ENCODE assay signal across 8 cellular contexts in the genomic region with DNA sequence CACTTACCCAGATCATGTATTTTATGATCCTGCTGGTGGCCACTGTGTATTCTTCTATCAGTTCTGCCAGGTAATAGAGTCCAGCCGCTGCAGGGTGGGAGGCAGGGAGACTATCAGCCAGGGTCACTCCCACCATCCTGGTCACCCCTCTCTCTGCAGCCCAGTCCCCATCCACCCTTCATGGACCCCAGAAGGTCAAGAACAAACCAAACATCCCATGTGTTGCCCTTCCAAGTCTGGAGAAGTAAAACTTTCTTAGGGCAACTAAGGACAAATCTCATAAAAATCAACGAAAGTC. TPM values are rescaled to one million over a fixed set of nuclear protein-coding genes. Genes with fewer than 3 reads are reported as not detected.
A peak's percentile ranks its signal among the peaks of the same experiment; 100 is the strongest.
DNase-seq lines count a peak whose midpoint lies in the region; ATAC-seq and TF ChIP-seq lines count a peak whose summit lies in the region.

No MANE protein-coding gene starts in this region.

- H2BK15ac ChIP-seq in mesendoderm (replicated peaks; ENCODE audit: low read depth), result no peak overlapping the region

- intact Hi-C loops in left ventricle myocardium superior (cut with micrococcal nuclease), result no loop called here

- H3K9me3 Mint-ChIP-seq in brain, result no peaks in the 10 kb centered on the region

- no peak overlapping the region for H4K5ac ChIP-seq in mesendoderm (ENCODE audit: low read length)

- peak overlapping the region; percentile 99 for H3K4me2 ChIP-seq in mesendoderm (ENCODE audit: low read length)

- peaks cover 25% of the 10 kb centered on the region for H3K27me3 Mint-ChIP-seq in brain

- no peak overlapping the region for H2BK120ac ChIP-seq in mesendoderm (ENCODE audit: low read depth, low read length)

- H3K4me1 Mint-ChIP-seq in brain, result peaks cover 26% of the 10 kb centered on the region

- peaks cover 11% of the 10 kb centered on the region for H3K36me3 Mint-ChIP-seq in brain

- WGBS in mesendoderm (ENCODE audit: extremely low coverage, insufficient coverage, low lambda C conversion rate), result no CpG with 5 or more reads among the region's 2 CpGs
- WGBS in urinary bladder, result 45% methylated on average over 2 of the region's 2 CpGs

- H3K4me3 ChIP-seq in cardiac muscle cell (peak overlapping the region; percentile 78), mesendoderm (ENCODE audit: low read length) (no peak overlapping the region), urinary bladder (ENCODE audit: low read depth, low read length) (peak overlapping the region; percentile 92)

- H3K9ac ChIP-seq in mesendoderm (ENCODE audit: low read length), result peak overlapping the region; percentile 86

- H3K79me1 ChIP-seq in mesendoderm (ENCODE audit: low read length), result peaks cover 12% of the 10 kb centered on the region

- H3K79me2 ChIP-seq in mesendoderm (ENCODE audit: control insufficient read depth, insufficient read depth, low read length), result peaks cover 10% of the 10 kb centered on the region

- ATAC-seq in left ventricle myocardium superior (no peak), HG03175 (IDR thresholded peaks at IDR 0.05; ENCODE audit: unreplicated experiment) (no peak)

- H3K56ac ChIP-seq in mesendoderm (ENCODE audit: low read length), result peak overlapping the region; percentile 56

- H3K27me3 ChIP-seq in cardiac muscle cell, result no peaks in the 10 kb centered on the region
- H3K27me3 ChIP-seq in mesendoderm (ENCODE audit: insufficient read depth, low read length, poor library complexity), result no peaks in the 10 kb centered on the region

- DNase-seq in cardiac muscle cell (ENCODE audit: low read depth in 1 of 2, low spot score in 1 of 2) (no peak), left ventricle myocardium superior (no peak), mesendoderm (no peak), DMS153 treated with DMSO at 0.1 percent for 48 hours (lab: John Stamatoyannopoulos, UW; ENCODE audit: unreplicated experiment) (no peak), NCI-H2107 (lab: John Stamatoyannopoulos, UW) (no peak)

- no peak overlapping the region for H2AK5ac ChIP-seq in mesendoderm (ENCODE audit: low read length)

- H2BK5ac ChIP-seq in mesendoderm (ENCODE audit: low read length), result no peak overlapping the region

- H3K4ac ChIP-seq in mesendoderm (ENCODE audit: low read depth, low read length), result no peak overlapping the region

- no peaks in the 10 kb centered on the region for H3K9me3 ChIP-seq in cardiac muscle cell (ENCODE audit: low read depth)

- H3K23ac ChIP-seq in mesendoderm (ENCODE audit: low read length), result no peak overlapping the region

- H3K18ac ChIP-seq in mesendoderm (ENCODE audit: low read length), result no peak overlapping the region

- peaks cover 5% of the 10 kb centered on the region for H3K36me3 ChIP-seq in cardiac muscle cell
- no peaks in the 10 kb centered on the region for H3K36me3 ChIP-seq in mesendoderm (ENCODE audit: control insufficient read depth, insufficient read depth, low read length)
- peaks cover 2% of the 10 kb centered on the region for H3K36me3 ChIP-seq in urinary bladder (ENCODE audit: insufficient read depth)

- peaks cover 2% of the 10 kb centered on the region for H3K4me1 ChIP-seq in cardiac muscle cell (ENCODE audit: low read depth)
- peaks cover 6% of the 10 kb centered on the region for H3K4me1 ChIP-seq in mesendoderm (ENCODE audit: control insufficient read depth, low read depth, low read length)
- H3K4me1 ChIP-seq in urinary bladder (ENCODE audit: insufficient read depth), result no peaks in the 10 kb centered on the region

- H3K4me3 Mint-ChIP-seq in brain, result peak overlapping the region; percentile 95 to 100 (median 99)

- TF ChIP-seq CTCF in cardiac muscle cell (IDR thresholded peaks at IDR 0.05; ENCODE audit: low read depth, low read length), result no peak
- TF ChIP-seq CTCF in brain (conservative IDR thresholded peaks at IDR 0.05), result no peak

- H3K27ac ChIP-seq in cardiac muscle cell (no peak overlapping the region), mesendoderm (ENCODE audit: low read depth, low read length) (no peak overlapping the region), urinary bladder (ENCODE audit: low read depth) (no peak overlapping the region)

- H3K27ac Mint-ChIP-seq in brain, result peak overlapping the region; percentile 91 to 96 (median 92)

- H4K8ac ChIP-seq in mesendoderm (ENCODE audit: low read depth, low read length), result no peak overlapping the region

RNA-seq across cellular contexts. Expression of gene TEX261, which starts 1.0 kb away (rescaled TPM):
- total RNA-seq in cardiac muscle cell (13.9 and 19.8 TPM in 2 replicates), left ventricle myocardium superior (50.4 TPM), urinary bladder (25.0 TPM)
- polyA plus RNA-seq in cardiac muscle cell (22.3 and 31.5 TPM in 2 replicates), brain (ENCODE audit: insufficient read depth, low read depth, low replicate concordance) (66.5 TPM), urinary bladder (44.4 TPM)
- polyA plus RNA-seq in mesendoderm (2013, experiment 1 of 2), result 28.9 TPM
- polyA plus RNA-seq in mesendoderm (2013, experiment 2 of 2), result 31.3 TPM

RNA-seq across cellular contexts. Expression of gene ANKRD53, which starts 15.2 kb away (rescaled TPM):
- 0.92 and 1.3 TPM in 2 replicates for total RNA-seq in cardiac muscle cell
- 0.99 and 1.4 TPM in 2 replicates for polyA plus RNA-seq in cardiac muscle cell
- 0.92 TPM for total RNA-seq in left ventricle myocardium superior
- 5.7 TPM for polyA plus RNA-seq in brain (ENCODE audit: insufficient read depth, low read depth, low replicate concordance)
- polyA plus RNA-seq in mesendoderm (2013, experiment 1 of 2), result 0.72 TPM
- 0.53 TPM for polyA plus RNA-seq in mesendoderm (2013, experiment 2 of 2)
- total RNA-seq in urinary bladder, result 1.8 TPM
- 2.9 TPM for polyA plus RNA-seq in urinary bladder

RNA-seq across cellular contexts. Expression of gene ATP6V1B1, which starts 57.9 kb away (rescaled TPM):
- total RNA-seq in cardiac muscle cell (0.81 and 3.0 TPM in 2 replicates), left ventricle myocardium superior (not detected), urinary bladder (0.63 TPM)
- polyA plus RNA-seq in cardiac muscle cell (1.00 TPM in 1 of 2 replicates, not detected in the other), brain (ENCODE audit: insufficient read depth, low read depth, low replicate concordance) (2.4 TPM), urinary bladder (0.27 TPM)
- polyA plus RNA-seq in mesendoderm (2013, experiment 1 of 2), result not detected
- polyA plus RNA-seq in mesendoderm (2013, experiment 2 of 2), result not detected
